ENCODE assay signal across 3 cellular contexts in genomic region chrX:53323196-53323595, GRCh38.
TF ChIP-seq lines count a peak whose summit lies in the region.

No MANE protein-coding gene starts in this region.

TF ChIP-seq in HEK293, 187 proteins besides CTCF, POLR2A, EP300 and RAD21:
- TF ChIP-seq PRDM10 (tag by site-specific recombination; IDR thresholded peaks at IDR 0.05) (0 out of 2 replicates have a peak, but pooled peaks have one; percentile 32), GLIS1 (tag by site-specific recombination; IDR thresholded peaks at IDR 0.05) (peak; percentile 93), ZIC2 (tag by site-specific recombination; IDR thresholded peaks at IDR 0.05) (peak; percentile 39; the same call in 1 of the 2 replicates), ZNF133 (tag by site-specific recombination; IDR thresholded peaks at IDR 0.05) (peak; percentile 56; the same call in 1 of the 2 replicates), GLIS2 (tag by site-specific recombination; IDR thresholded peaks at IDR 0.05) (peak; percentile 19; the same call in 1 of the 2 replicates), ZNF248 (tag by site-specific recombination; IDR thresholded peaks at IDR 0.05) (no peak), ZNF302 (tag by site-specific recombination; IDR thresholded peaks at IDR 0.05; ENCODE audit: low read depth) (no peak)

TF ChIP-seq in H1, 55 proteins besides CTCF, POLR2A, EP300 and RAD21 (continued from another document):
- no peak for TF ChIP-seq CBX5 (IDR thresholded peaks at IDR 0.05; ENCODE audit: low read depth, low read length)
- TF ChIP-seq JUN (IDR thresholded peaks at IDR 0.05; ENCODE audit: low read depth, low read length) = no peak
- TF ChIP-seq HDAC6 (IDR thresholded peaks at IDR 0.05; ENCODE audit: low read depth, low read length) = no peak
- TF ChIP-seq SIN3A (conservative IDR thresholded peaks at IDR 0.05 in 1 of 2, IDR thresholded peaks at IDR 0.05 in 1 of 2; ENCODE audit: low read depth in 1 of 2, low read length in 2 of 2) = no peak
- TF ChIP-seq SUZ12 (IDR thresholded peaks at IDR 0.05; ENCODE audit: low read length) = no peak
- no peak for TF ChIP-seq EGR1 (IDR thresholded peaks at IDR 0.05; ENCODE audit: borderline replicate concordance, low read depth, low read length)
- no peak for TF ChIP-seq SP1 (IDR thresholded peaks at IDR 0.05; ENCODE audit: low read depth, low read length)
- no peak for TF ChIP-seq RBBP5 (IDR thresholded peaks at IDR 0.05; ENCODE audit: borderline replicate concordance, low read depth, low read length)
- TF ChIP-seq TAF1 (IDR thresholded peaks at IDR 0.05; ENCODE audit: low read depth, low read length) = no peak
- TF ChIP-seq USF2 (IDR thresholded peaks at IDR 0.05; ENCODE audit: low read length) = no peak
- TF ChIP-seq TCF12 (IDR thresholded peaks at IDR 0.05; ENCODE audit: low read depth, low read length) = no peak
- TF ChIP-seq BCL11A (IDR thresholded peaks at IDR 0.05; ENCODE audit: low read depth in 2 of 2, low read length in 2 of 2) = no peak
- TF ChIP-seq MAX (IDR thresholded peaks at IDR 0.05) = no peak
- TF ChIP-seq POU5F1 (IDR thresholded peaks at IDR 0.05; ENCODE audit: low read depth, low read length) = no peak
- TF ChIP-seq KDM1A (IDR thresholded peaks at IDR 0.05; ENCODE audit: borderline replicate concordance, low read length) = no peak
- no peak for TF ChIP-seq KDM4A (IDR thresholded peaks at IDR 0.05; ENCODE audit: low read depth, low read length, severe bottlenecking)
- no peak for TF ChIP-seq YY1 (IDR thresholded peaks at IDR 0.05; ENCODE audit: low read depth, low read length)

TF ChIP-seq in SK-N-SH treated with all-trans-retinoic acid at 6 μM for 48 hours, 23 proteins besides CTCF, POLR2A, EP300 and RAD21:
- TF ChIP-seq TOX (CRISPR knock-in tag; IDR thresholded peaks at IDR 0.05; ENCODE audit: borderline replicate concordance) (no peak), ZFP30 (CRISPR knock-in tag; IDR thresholded peaks at IDR 0.05) (no peak), GLIS3 (CRISPR knock-in tag; IDR thresholded peaks at IDR 0.05) (no peak), ZNF565 (CRISPR knock-in tag; conservative IDR thresholded peaks at IDR 0.05; ENCODE audit: low read depth) (no peak), PATZ1 (CRISPR knock-in tag; IDR thresholded peaks at IDR 0.05; ENCODE audit: borderline replicate concordance) (no peak), BACH2 (CRISPR knock-in tag; IDR thresholded peaks at IDR 0.05; ENCODE audit: borderline replicate concordance) (no peak), ZNF70 (CRISPR knock-in tag; IDR thresholded peaks at IDR 0.05) (no peak), PPARA (CRISPR knock-in tag; IDR thresholded peaks at IDR 0.05; ENCODE audit: borderline replicate concordance) (no peak), ESRRG (CRISPR knock-in tag; IDR thresholded peaks at IDR 0.05) (no peak), SNAI2 (CRISPR knock-in tag; IDR thresholded peaks at IDR 0.05) (no peak), ZNF8 (CRISPR knock-in tag; IDR thresholded peaks at IDR 0.05) (no peak), ISL1 (CRISPR knock-in tag; IDR thresholded peaks at IDR 0.05) (no peak), CSRNP3 (CRISPR knock-in tag; IDR thresholded peaks at IDR 0.05) (no peak), TCF4 (CRISPR knock-in tag; IDR thresholded peaks at IDR 0.05; ENCODE audit: borderline replicate concordance) (no peak), CSDC2 (CRISPR knock-in tag; IDR thresholded peaks at IDR 0.05) (no peak), TSHZ2 (CRISPR knock-in tag; IDR thresholded peaks at IDR 0.05) (no peak), CREB5 (CRISPR knock-in tag; IDR thresholded peaks at IDR 0.05; ENCODE audit: low read depth) (no peak), ARNTL (CRISPR knock-in tag; IDR thresholded peaks at IDR 0.05; ENCODE audit: borderline replicate concordance, low read depth) (no peak), POU6F1 (CRISPR knock-in tag; IDR thresholded peaks at IDR 0.05; ENCODE audit: borderline replicate concordance, low read depth) (no peak), ZC3H10 (CRISPR knock-in tag; IDR thresholded peaks at IDR 0.05) (no peak)
TF ChIP-seq in SK-N-SH treated with all-trans-retinoic acid at 6 μM for 48 hours: peak in this region for 0.
